ENCODE assay signal across 12 cellular contexts in genomic region chr9:120872775-120873502, GRCh38. TPM values are rescaled to one million over a fixed set of nuclear protein-coding genes. Genes with fewer than 3 reads are reported as not detected.
DNase-seq lines count a peak whose midpoint lies in the region; ATAC-seq and TF ChIP-seq lines count a peak whose summit lies in the region.
"Had no signal": no experiment of that assay in that cellular context is flagged by ENCODE, and none has a peak within 500 bp of the region (broad histone marks: within the 10 kb centered on the region; RNA-seq: fewer than 3 reads in every experiment).

No MANE protein-coding gene starts in this region.

- peaks cover 36 to 45% of the 10 kb centered on the region in 2 donors for H3K36me3 Mint-ChIP-seq in CD14-positive monocyte
- peaks cover 21% of the 10 kb centered on the region for H3K36me3 Mint-ChIP-seq in activated B cell treated with CpG ODN at 0.5 μM for 24 hours (ENCODE audit: low read depth)

- TF ChIP-seq CTCF in CD14-positive monocyte (IDR thresholded peaks at IDR 0.05) (no peak), activated B cell treated with CpG ODN at 0.5 μM for 24 hours (IDR thresholded peaks at IDR 0.05) (no peak), omental fat pad (IDR thresholded peaks at IDR 0.05) (no peak)

- H3K36me3 ChIP-seq in iPS-20b (ENCODE audit: insufficient read depth, low read depth, low read length), result peaks cover 12% of the 10 kb centered on the region; the same call in 1 of the 2 replicates

- POLR2A ChIA-PET in HEK293T (lab: Yijun Ruan, JAX) (interaction anchor here (1.3 kb wide), 2 partner anchors 15 to 80 kb away, joined by 3 to 5 read pairs; partner anchors contain the start of gene FBXW2), activated B cell treated with CpG ODN at 0.5 μM for 24 hours (lab: Charles Lee) (interaction anchor here (1.0 to 2.1 kb wide), 5 partner anchors 11 to 64 kb away, joined by 3 to 10 read pairs (median 5); no protein-coding TSS in a partner anchor)

- H3K27me3 Mint-ChIP-seq in CD14-positive monocyte (ENCODE audit: low read depth in 3 of 3) (no peaks in the 10 kb centered on the region), activated B cell treated with CpG ODN at 0.5 μM for 24 hours (no peaks in the 10 kb centered on the region)

- H3K4me1 ChIP-seq in iPS-20b (ENCODE audit: insufficient read depth, low read length), result peaks cover 33% of the 10 kb centered on the region

- no peaks in the 10 kb centered on the region for H3K9me3 Mint-ChIP-seq in CD14-positive monocyte
- no peaks in the 10 kb centered on the region for H3K9me3 Mint-ChIP-seq in activated B cell treated with CpG ODN at 0.5 μM for 24 hours

- peak overlapping the region; percentile 66 for H3K27ac ChIP-seq in iPS-20b (ENCODE audit: low read length)
- H3K27ac ChIP-seq: WERI-Rb-1 had no signal

- H3K27ac Mint-ChIP-seq in CD14-positive monocyte (peak overlapping the region in 4 of 7 donors; percentile 41 to 95 (median 68)), activated B cell treated with CpG ODN at 0.5 μM for 24 hours (peak overlapping the region; percentile 68)

- intact Hi-C loops in CD14-positive monocyte (cut with micrococcal nuclease), result no loop called here
- intact Hi-C loops in activated B cell treated with CpG ODN at 0.5 μM for 24 hours (cut with micrococcal nuclease), result no loop called here

- ATAC-seq in activated B cell treated with CpG ODN at 0.5 μM for 24 hours (ENCODE audit: low read depth), result no peak
- ATAC-seq in omental fat pad (ENCODE audit: low FRiP score), result no peak
- no peak for ATAC-seq in HG03571 (IDR thresholded peaks at IDR 0.05; ENCODE audit: unreplicated experiment)
- ATAC-seq: right cardiac atrium had no signal

- H3K9ac ChIP-seq in iPS-20b (ENCODE audit: low read depth, low read length), result peak overlapping the region; percentile 46; the same call in 1 of the 2 replicates

- no peak overlapping the region for H3K4me3 Mint-ChIP-seq in CD14-positive monocyte
- H3K4me3 Mint-ChIP-seq in activated B cell treated with CpG ODN at 0.5 μM for 24 hours, result no peak overlapping the region

- DNase-seq in CD14-positive monocyte (ENCODE audit: low spot score) (no peak), HEK293T (ENCODE audit: extremely low spot score) (no peak), activated B cell treated with CpG ODN at 0.5 μM for 24 hours (no peak), omental fat pad (ENCODE audit: low spot score) (no peak), NCI-H345 treated with DMSO at 0.1 percent for 48 hours (lab: John Stamatoyannopoulos, UW; ENCODE audit: unreplicated experiment) (no peak)
- DNase-seq in activated CD4-positive, CD25-positive, alpha-beta regulatory T cell treated with anti-CD3 and anti-CD28 coated beads, Interleukin-2, amount 50 U/mL, for 72 hours, result no peak
- DNase-seq: activated gamma-delta T cell, NCI-H2171 treated with DMSO at 0.1 percent for 48 hours, right cardiac atrium, WERI-Rb-1 had no signal

- peaks cover 6% of the 10 kb centered on the region; the same call in 1 of the 2 replicates for H3K27me3 ChIP-seq in iPS-20b (ENCODE audit: insufficient read depth, low read length)

- peaks cover 51% of the 10 kb centered on the region for H3K4me1 Mint-ChIP-seq in CD14-positive monocyte
- H3K4me1 Mint-ChIP-seq in activated B cell treated with CpG ODN at 0.5 μM for 24 hours, result peaks cover 51% of the 10 kb centered on the region

- CTCF ChIA-PET in HEK293T (lab: Yijun Ruan, JAX) (interaction anchor here (0.6 kb wide), 1 partner anchor 50 kb away, joined by 3 read pairs; no protein-coding TSS in a partner anchor), activated B cell treated with CpG ODN at 0.5 μM for 24 hours (lab: Charles Lee) (interaction anchor here (0.9 kb wide), 1 partner anchor 61 kb away, joined by 3 read pairs; no protein-coding TSS in a partner anchor)

- H3K9me3 ChIP-seq in iPS-20b (ENCODE audit: insufficient read depth, low read depth, low read length), result no peaks in the 10 kb centered on the region

- peak overlapping the region; percentile 38 for H3K4me3 ChIP-seq in iPS-20b (ENCODE audit: low read length)

TF ChIP-seq in HEK293T, 16 proteins besides CTCF, POLR2A, EP300 and RAD21:
- TF ChIP-seq SP1 (IDR thresholded peaks at IDR 0.05) (no peak), NFRKB (IDR thresholded peaks at IDR 0.05) (no peak), ARNT (IDR thresholded peaks at IDR 0.05) (no peak)
- TF ChIP-seq, protein P1, sequence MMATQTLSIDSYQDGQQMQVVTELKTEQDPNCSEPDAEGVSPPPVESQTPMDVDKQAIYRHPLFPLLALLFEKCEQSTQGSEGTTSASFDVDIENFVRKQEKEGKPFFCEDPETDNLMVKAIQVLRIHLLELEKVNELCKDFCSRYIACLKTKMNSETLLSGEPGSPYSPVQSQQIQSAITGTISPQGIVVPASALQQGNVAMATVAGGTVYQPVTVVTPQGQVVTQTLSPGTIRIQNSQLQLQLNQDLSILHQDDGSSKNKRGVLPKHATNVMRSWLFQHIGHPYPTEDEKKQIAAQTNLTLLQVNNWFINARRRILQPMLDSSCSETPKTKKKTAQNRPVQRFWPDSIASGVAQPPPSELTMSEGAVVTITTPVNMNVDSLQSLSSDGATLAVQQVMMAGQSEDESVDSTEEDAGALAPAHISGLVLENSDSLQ (IDR thresholded peaks at IDR 0.05), result peak; percentile 41; the same call in 1 of the 2 replicates

RNA-seq across cellular contexts. Expression of gene PHF19, which starts 4.0 kb away (rescaled TPM):
- polyA plus RNA-seq in CD14-positive monocyte, result 10 to 100 TPM; 12.6 to 12.7 TPM
- total RNA-seq in activated B cell treated with CpG ODN at 0.5 μM for 24 hours (50.2 and 55.3 TPM in 2 replicates), omental fat pad (10 to 100 TPM; 16.3 to 31.2 (median 25.3) TPM)

RNA-seq across cellular contexts. Expression of gene PSMD5, which starts 30.2 kb away (rescaled TPM):
- polyA plus RNA-seq in CD14-positive monocyte, result 10 to 100 TPM; 10.7 to 20.9 TPM
- total RNA-seq in activated B cell treated with CpG ODN at 0.5 μM for 24 hours, result 34.8 and 38.9 TPM in 2 replicates
- total RNA-seq in omental fat pad, result 10 to 100 TPM; 30.7 to 57.5 (median 36.2) TPM

RNA-seq across cellular contexts. Expression of gene TRAF1, which starts 53.7 kb away (rescaled TPM):
- under 1 TPM; 0.15 to 0.74 TPM for polyA plus RNA-seq in CD14-positive monocyte
- 115 and 130 TPM in 2 replicates for total RNA-seq in activated B cell treated with CpG ODN at 0.5 μM for 24 hours
- total RNA-seq in omental fat pad, result 1 to 10 TPM; 3.0 to 9.0 (median 6.1) TPM

Comparison
In these comparisons a context has a peak if more than half of its experiments do, and no peak if none do; other contexts are left out.
1. RNA of gene TRAF1, which starts 53.7 kb away (total RNA-seq): 115 to 130 TPM in activated B cell treated with CpG ODN at 0.5 μM for 24 hours; 3.0 to 9.0 TPM in omental fat pad; every median in the first group is over 10 times any median in the second.